ENCODE assay signal across 11 cellular contexts in genomic region chr17:17818088-17818526, GRCh38. TPM values are rescaled to one million over a fixed set of nuclear protein-coding genes. Genes with fewer than 3 reads are reported as not detected.
DNase-seq lines count a peak whose midpoint lies in the region; ATAC-seq, FAIRE-seq and TF ChIP-seq lines count a peak whose summit lies in the region.
"Had no signal": no experiment of that assay in that cellular context is flagged by ENCODE, and none has a peak within 500 bp of the region (broad histone marks: within the 10 kb centered on the region; RNA-seq: fewer than 3 reads in every experiment).

No MANE protein-coding gene starts in this region.

- H3K4ac ChIP-seq in H9 (ENCODE audit: low read depth, low read length) = no peak overlapping the region

- no peak overlapping the region for H4K91ac ChIP-seq in H9 (ENCODE audit: insufficient read length, low read depth, low read length)

- no peak overlapping the region for H2BK5ac ChIP-seq in H9 (ENCODE audit: insufficient read length, low read length)

- H3K14ac ChIP-seq in H9 (ENCODE audit: insufficient read depth, low read length) = no peak overlapping the region

- H3K23ac ChIP-seq in H9 (ENCODE audit: insufficient read length, low read depth, low read length) = no peak overlapping the region

- FAIRE-seq in kidney (lab: Jason Lieb, UNC) = no peak
- FAIRE-seq: GM18507 had no signal

- ATAC-seq in sciatic nerve (peak; percentile 20), HG03439 (IDR thresholded peaks at IDR 0.05; ENCODE audit: unreplicated experiment) (no peak)

- peak overlapping the region in 1 of 3 experiments; percentile 40; a peak in 1 of 7 replicates for H3K27ac Mint-ChIP-seq in H9

- peaks cover 6% of the 10 kb centered on the region; the same call in 1 of the 2 replicates for H3K79me2 ChIP-seq in H9 (ENCODE audit: insufficient read depth, low read length)

- H3K36me3 ChIP-seq in MG63 = peaks cover 21% of the 10 kb centered on the region
- H3K36me3 ChIP-seq in colonic mucosa = peaks cover 39% of the 10 kb centered on the region
- H3K36me3 ChIP-seq in kidney (ENCODE audit: control insufficient read depth in 1 of 2, insufficient read depth in 2 of 2, low read length in 2 of 2) = peaks cover 12 to 28% of the 10 kb centered on the region in 2 donors

- no peak overlapping the region for H3K4me2 ChIP-seq in H9 (ENCODE audit: insufficient read depth, insufficient read length, low read length)

- peaks cover 2% of the 10 kb centered on the region for H4K20me1 ChIP-seq in H9 (ENCODE audit: control insufficient read depth, insufficient read depth, insufficient read length)

- H3K23me2 ChIP-seq in H9 (ENCODE audit: insufficient read length, low read depth, low read length, poor library complexity, severe bottlenecking) = peaks cover 2% of the 10 kb centered on the region

- H4K5ac ChIP-seq in H9 (ENCODE audit: insufficient read length, low read depth, low read length) = no peak overlapping the region

- H3K9me3 ChIP-seq in MG63 = no peaks in the 10 kb centered on the region
- no peaks in the 10 kb centered on the region for H3K9me3 ChIP-seq in colonic mucosa
- no peaks in the 10 kb centered on the region for H3K9me3 ChIP-seq in kidney (ENCODE audit: control insufficient read depth in 1 of 2, low read length in 2 of 2)
- H3K9me3 ChIP-seq in H9 (ENCODE audit: control insufficient read depth, low read depth, low read length) = no peaks in the 10 kb centered on the region

- peaks cover 12% of the 10 kb centered on the region for H3K79me1 ChIP-seq in H9 (ENCODE audit: insufficient read depth, low read depth, low read length, poor library complexity, severe bottlenecking)

- no peak overlapping the region for H2AK5ac ChIP-seq in H9 (ENCODE audit: insufficient read length, low read length)

- H3K18ac ChIP-seq in H9 (ENCODE audit: insufficient read length, low read depth, low read length) = no peak overlapping the region

- TF ChIP-seq CTCF in colonic mucosa (IDR thresholded peaks at IDR 0.05) (no peak), kidney (IDR thresholded peaks at IDR 0.05; ENCODE audit: borderline replicate concordance, extremely low read depth, insufficient read depth) (no peak), H9 (conservative IDR thresholded peaks at IDR 0.05) (no peak)

- DNase-seq in NCI-H1105 treated with DMSO at 0.1 percent for 48 hours (lab: John Stamatoyannopoulos, UW) (peak; percentile 14), NCI-H1105 (lab: John Stamatoyannopoulos, UW) (no peak), MG63 (peak; percentile 46), colonic mucosa (peak; percentile 62), sciatic nerve (ENCODE audit: low spot score) (no peak), kidney (no peak), H9 (no peak)
- DNase-seq: head of caudate nucleus had no signal

- H3K27ac ChIP-seq in colonic mucosa (peak overlapping the region; percentile 37), kidney (ENCODE audit: low read depth in 2 of 2, low read length in 2 of 2) (no peak overlapping the region), H9 (ENCODE audit: insufficient read length, low read depth, low read length) (no peak overlapping the region)
- H3K27ac ChIP-seq: parathyroid adenoma had no signal

- peaks cover 20 to 45% of the 10 kb centered on the region in 2 experiments for H3K4me1 Mint-ChIP-seq in H9

- no peak overlapping the region for H2BK15ac ChIP-seq in H9 (ENCODE audit: low read depth, low read length)

- H3K9ac ChIP-seq in colonic mucosa (ENCODE audit: low read depth in 2 of 2, low read length in 2 of 2) (peak overlapping the region in 1 of 2 donors; percentile 53), kidney (ENCODE audit: low read length in 2 of 2) (no peak overlapping the region), H9 (ENCODE audit: extremely low read depth, insufficient read length, low read length) (no peak overlapping the region)
- H3K9ac ChIP-seq: parathyroid adenoma had no signal

- H3K56ac ChIP-seq in H9 (ENCODE audit: insufficient read length, low read depth, low read length) = no peak overlapping the region

- intact Hi-C loops in colonic mucosa (cut with DNase I) (no loop called here), sciatic nerve (cut with DNase I) (no loop called here), kidney (cut with DNase I) (no loop called here)

- no peak overlapping the region for H2BK12ac ChIP-seq in H9 (ENCODE audit: insufficient read length, low read depth, low read length)

- H3K4me3 ChIP-seq in MG63 (no peak overlapping the region), colonic mucosa (no peak overlapping the region), kidney (ENCODE audit: low read length in 2 of 2) (no peak overlapping the region)

- H2BK20ac ChIP-seq in H9 (ENCODE audit: low read depth, low read length, poor library complexity, severe bottlenecking) = no peak overlapping the region

- no peaks in the 10 kb centered on the region for H3K9me3 Mint-ChIP-seq in H9

- H3T11ph ChIP-seq in H9 (ENCODE audit: low read length) = no peak overlapping the region

- H2AFZ ChIP-seq in H9 (ENCODE audit: low read length) = no peak overlapping the region
- H2AFZ ChIP-seq: parathyroid adenoma had no signal

- no peak overlapping the region for H4K8ac ChIP-seq in H9 (replicated peaks; ENCODE audit: insufficient read length, low read depth, low read length)

- H3K27me3 ChIP-seq in MG63 (no peaks in the 10 kb centered on the region), colonic mucosa (no peaks in the 10 kb centered on the region), H9 (ENCODE audit: insufficient read depth, low read length) (no peaks in the 10 kb centered on the region)

- WGBS in H9 (ENCODE audit: extremely low coverage, insufficient read length, low lambda C conversion rate) = no CpG with 5 or more reads among the region's 10 CpGs

- peaks cover 38% of the 10 kb centered on the region for H3K4me1 ChIP-seq in colonic mucosa
- peaks cover 5 to 22% of the 10 kb centered on the region in 2 donors for H3K4me1 ChIP-seq in kidney (ENCODE audit: control insufficient read depth in 1 of 2, insufficient read depth in 1 of 2, low read depth in 1 of 2, low read length in 2 of 2)
- peaks cover 1% of the 10 kb centered on the region for H3K4me1 ChIP-seq in H9 (ENCODE audit: insufficient read depth, low read length)

- peaks cover 27 to 68% (median 57%) of the 10 kb centered on the region in 3 experiments for H3K36me3 Mint-ChIP-seq in H9 (ENCODE audit: insufficient read depth in 1 of 3, low read depth in 3 of 3)

- no peaks in the 10 kb centered on the region for H3K27me3 Mint-ChIP-seq in H9 (ENCODE audit: low read depth)

- no peak overlapping the region for H2BK120ac ChIP-seq in H9 (ENCODE audit: low read depth, low read length, poor library complexity, severe bottlenecking)

- no peak overlapping the region for H3K4me3 Mint-ChIP-seq in H9

RNA-seq across cellular contexts. Expression of gene SREBF1, which starts 18.7 kb away (rescaled TPM):
- total RNA-seq in MG63 (2014; rRNA removed; shearing (Covaris generic); ENCODE audit: low replicate concordance) = 36.0 and 59.3 TPM in 2 replicates
- total RNA-seq in colonic mucosa = 100 to 1,000 TPM; 170 to 174 TPM
- total RNA-seq in sciatic nerve = 257 TPM
- 48.3 TPM for total RNA-seq in kidney
- polyA plus RNA-seq in kidney (ENCODE audit: insufficient read depth, low read depth, low replicate concordance) = 37.6 TPM
- 76.2 and 81.9 TPM in 2 replicates for total RNA-seq in H9 (2021)

Comparison
In these comparisons a context has a peak if more than half of its experiments do, and no peak if none do; other contexts are left out.
1. DNase-seq: peak in NCI-H1105 treated with DMSO at 0.1 percent for 48 hours (single experiment), MG63 (single experiment) and colonic mucosa (single experiment); none in NCI-H1105 (single experiment), sciatic nerve (single experiment), kidney (single experiment) and H9 (single experiment).